ENCODE assay signal across 1 cellular context in the genomic region with DNA sequence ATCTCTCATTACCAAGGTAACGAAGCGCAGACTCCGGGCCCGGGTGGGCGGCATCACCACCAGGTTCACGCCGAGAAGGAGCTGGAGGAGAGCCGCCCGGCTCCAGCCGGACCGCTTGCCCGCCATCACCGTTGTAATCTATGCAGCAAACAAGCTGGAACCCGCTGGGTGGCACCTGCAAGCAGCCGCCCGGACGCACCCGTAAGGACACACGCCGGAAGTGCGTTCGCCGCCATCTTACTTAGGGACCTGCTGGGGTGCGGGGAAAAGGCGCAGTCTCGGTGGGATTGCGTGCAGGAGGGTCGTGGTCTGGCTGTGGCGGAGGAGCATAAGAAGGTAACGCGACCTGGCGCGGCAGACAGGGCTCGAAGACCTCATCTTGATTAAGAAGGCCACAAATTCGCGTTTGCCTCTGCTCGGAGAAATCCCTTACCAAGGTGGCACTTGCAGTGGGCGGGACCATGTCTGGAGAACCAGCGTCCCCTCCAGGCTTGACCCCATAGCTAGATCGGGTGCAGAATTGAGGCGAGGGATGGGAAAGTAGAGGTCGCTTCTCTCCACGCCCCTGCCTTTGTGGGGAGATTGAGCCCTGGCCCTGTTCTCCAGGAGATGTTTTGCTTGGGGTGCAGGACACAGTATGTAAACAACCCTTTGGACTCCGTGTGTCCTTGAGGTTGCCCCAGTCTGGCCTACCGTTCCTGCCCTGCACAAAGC.
TF ChIP-seq lines count a peak whose summit lies in the region.

A gene with protein sequence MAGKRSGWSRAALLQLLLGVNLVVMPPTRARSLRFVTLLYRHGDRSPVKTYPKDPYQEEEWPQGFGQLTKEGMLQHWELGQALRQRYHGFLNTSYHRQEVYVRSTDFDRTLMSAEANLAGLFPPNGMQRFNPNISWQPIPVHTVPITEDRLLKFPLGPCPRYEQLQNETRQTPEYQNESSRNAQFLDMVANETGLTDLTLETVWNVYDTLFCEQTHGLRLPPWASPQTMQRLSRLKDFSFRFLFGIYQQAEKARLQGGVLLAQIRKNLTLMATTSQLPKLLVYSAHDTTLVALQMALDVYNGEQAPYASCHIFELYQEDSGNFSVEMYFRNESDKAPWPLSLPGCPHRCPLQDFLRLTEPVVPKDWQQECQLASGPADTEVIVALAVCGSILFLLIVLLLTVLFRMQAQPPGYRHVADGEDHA (minus strand): TSS at position 151 of the 714 bp plus-strand sequence. CDS start 25 bp downstream, at position 126.

TF ChIP-seq in K562, 482 proteins besides CTCF, POLR2A, EP300 and RAD21 (continued from another document and continues in another):
- TF ChIP-seq, protein P1, sequence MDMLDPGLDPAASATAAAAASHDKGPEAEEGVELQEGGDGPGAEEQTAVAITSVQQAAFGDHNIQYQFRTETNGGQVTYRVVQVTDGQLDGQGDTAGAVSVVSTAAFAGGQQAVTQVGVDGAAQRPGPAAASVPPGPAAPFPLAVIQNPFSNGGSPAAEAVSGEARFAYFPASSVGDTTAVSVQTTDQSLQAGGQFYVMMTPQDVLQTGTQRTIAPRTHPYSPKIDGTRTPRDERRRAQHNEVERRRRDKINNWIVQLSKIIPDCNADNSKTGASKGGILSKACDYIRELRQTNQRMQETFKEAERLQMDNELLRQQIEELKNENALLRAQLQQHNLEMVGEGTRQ (CRISPR knock-in tag; IDR thresholded peaks at IDR 0.05), result no peak
- 0 out of 2 replicates have a peak, but pooled peaks have one; percentile 80 for TF ChIP-seq NFATC3 (IDR thresholded peaks at IDR 0.05)
- TF ChIP-seq NFE2L1 (tag; IDR thresholded peaks at IDR 0.05; ENCODE audit: borderline replicate concordance, low read depth), result no peak
- no peak for TF ChIP-seq SMAD2 (IDR thresholded peaks at IDR 0.05; ENCODE audit: low read depth, low read length)
- no peak for TF ChIP-seq ARID2 (IDR thresholded peaks at IDR 0.05)
- peak; percentile 47; the same call in 1 of the 2 replicates for TF ChIP-seq STAT5A (IDR thresholded peaks at IDR 0.05; ENCODE audit: borderline replicate concordance, low read length)
- TF ChIP-seq, protein P2, sequence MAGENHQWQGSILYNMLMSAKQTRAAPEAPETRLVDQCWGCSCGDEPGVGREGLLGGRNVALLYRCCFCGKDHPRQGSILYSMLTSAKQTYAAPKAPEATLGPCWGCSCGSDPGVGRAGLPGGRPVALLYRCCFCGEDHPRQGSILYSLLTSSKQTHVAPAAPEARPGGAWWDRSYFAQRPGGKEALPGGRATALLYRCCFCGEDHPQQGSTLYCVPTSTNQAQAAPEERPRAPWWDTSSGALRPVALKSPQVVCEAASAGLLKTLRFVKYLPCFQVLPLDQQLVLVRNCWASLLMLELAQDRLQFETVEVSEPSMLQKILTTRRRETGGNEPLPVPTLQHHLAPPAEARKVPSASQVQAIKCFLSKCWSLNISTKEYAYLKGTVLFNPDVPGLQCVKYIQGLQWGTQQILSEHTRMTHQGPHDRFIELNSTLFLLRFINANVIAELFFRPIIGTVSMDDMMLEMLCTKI (IDR thresholded peaks at IDR 0.05; ENCODE audit: partially characterized antibody), result no peak
- TF ChIP-seq, protein P3, sequence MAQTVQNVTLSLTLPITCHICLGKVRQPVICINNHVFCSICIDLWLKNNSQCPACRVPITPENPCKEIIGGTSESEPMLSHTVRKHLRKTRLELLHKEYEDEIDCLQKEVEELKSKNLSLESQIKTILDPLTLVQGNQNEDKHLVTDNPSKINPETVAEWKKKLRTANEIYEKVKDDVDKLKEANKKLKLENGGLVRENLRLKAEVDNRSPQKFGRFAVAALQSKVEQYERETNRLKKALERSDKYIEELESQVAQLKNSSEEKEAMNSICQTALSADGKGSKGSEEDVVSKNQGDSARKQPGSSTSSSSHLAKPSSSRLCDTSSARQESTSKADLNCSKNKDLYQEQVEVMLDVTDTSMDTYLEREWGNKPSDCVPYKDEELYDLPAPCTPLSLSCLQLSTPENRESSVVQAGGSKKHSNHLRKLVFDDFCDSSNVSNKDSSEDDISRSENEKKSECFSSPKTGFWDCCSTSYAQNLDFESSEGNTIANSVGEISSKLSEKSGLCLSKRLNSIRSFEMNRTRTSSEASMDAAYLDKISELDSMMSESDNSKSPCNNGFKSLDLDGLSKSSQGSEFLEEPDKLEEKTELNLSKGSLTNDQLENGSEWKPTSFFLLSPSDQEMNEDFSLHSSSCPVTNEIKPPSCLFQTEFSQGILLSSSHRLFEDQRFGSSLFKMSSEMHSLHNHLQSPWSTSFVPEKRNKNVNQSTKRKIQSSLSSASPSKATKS (CRISPR knock-in tag; IDR thresholded peaks at IDR 0.05), result no peak
- TF ChIP-seq, protein P4, sequence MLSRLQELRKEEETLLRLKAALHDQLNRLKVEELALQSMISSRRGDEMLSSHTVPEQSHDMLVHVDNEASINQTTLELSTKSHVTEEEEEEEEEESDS (CRISPR knock-in tag; IDR thresholded peaks at IDR 0.05), result no peak
- TF ChIP-seq, protein P5, sequence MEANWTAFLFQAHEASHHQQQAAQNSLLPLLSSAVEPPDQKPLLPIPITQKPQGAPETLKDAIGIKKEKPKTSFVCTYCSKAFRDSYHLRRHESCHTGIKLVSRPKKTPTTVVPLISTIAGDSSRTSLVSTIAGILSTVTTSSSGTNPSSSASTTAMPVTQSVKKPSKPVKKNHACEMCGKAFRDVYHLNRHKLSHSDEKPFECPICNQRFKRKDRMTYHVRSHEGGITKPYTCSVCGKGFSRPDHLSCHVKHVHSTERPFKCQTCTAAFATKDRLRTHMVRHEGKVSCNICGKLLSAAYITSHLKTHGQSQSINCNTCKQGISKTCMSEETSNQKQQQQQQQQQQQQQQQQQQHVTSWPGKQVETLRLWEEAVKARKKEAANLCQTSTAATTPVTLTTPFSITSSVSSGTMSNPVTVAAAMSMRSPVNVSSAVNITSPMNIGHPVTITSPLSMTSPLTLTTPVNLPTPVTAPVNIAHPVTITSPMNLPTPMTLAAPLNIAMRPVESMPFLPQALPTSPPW (CRISPR knock-in tag; IDR thresholded peaks at IDR 0.05), result peak; percentile 60
- peak; percentile 74 for TF ChIP-seq ZKSCAN1 (IDR thresholded peaks at IDR 0.05; ENCODE audit: low read depth, low read length)
- TF ChIP-seq, protein P6, sequence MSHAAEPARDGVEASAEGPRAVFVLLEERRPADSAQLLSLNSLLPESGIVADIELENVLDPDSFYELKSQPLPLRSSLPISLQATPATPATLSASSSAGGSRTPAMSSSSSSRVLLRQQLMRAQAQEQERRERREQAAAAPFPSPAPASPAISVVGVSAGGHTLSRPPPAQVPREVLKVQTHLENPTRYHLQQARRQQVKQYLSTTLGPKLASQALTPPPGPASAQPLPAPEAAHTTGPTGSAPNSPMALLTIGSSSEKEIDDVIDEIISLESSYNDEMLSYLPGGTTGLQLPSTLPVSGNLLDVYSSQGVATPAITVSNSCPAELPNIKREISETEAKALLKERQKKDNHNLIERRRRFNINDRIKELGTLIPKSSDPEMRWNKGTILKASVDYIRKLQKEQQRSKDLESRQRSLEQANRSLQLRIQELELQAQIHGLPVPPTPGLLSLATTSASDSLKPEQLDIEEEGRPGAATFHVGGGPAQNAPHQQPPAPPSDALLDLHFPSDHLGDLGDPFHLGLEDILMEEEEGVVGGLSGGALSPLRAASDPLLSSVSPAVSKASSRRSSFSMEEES (CRISPR knock-in tag; IDR thresholded peaks at IDR 0.05), result no peak
- no peak for TF ChIP-seq TEAD2 (tag; IDR thresholded peaks at IDR 0.05)
- TF ChIP-seq, protein P7, sequence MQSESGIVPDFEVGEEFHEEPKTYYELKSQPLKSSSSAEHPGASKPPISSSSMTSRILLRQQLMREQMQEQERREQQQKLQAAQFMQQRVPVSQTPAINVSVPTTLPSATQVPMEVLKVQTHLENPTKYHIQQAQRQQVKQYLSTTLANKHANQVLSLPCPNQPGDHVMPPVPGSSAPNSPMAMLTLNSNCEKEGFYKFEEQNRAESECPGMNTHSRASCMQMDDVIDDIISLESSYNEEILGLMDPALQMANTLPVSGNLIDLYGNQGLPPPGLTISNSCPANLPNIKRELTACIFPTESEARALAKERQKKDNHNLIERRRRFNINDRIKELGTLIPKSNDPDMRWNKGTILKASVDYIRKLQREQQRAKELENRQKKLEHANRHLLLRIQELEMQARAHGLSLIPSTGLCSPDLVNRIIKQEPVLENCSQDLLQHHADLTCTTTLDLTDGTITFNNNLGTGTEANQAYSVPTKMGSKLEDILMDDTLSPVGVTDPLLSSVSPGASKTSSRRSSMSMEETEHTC (IDR thresholded peaks at IDR 0.05), result no peak
- no peak for TF ChIP-seq ZNF699 (CRISPR knock-in tag; IDR thresholded peaks at IDR 0.05; ENCODE audit: insufficient replicate concordance)
- TF ChIP-seq FOXP1 (CRISPR knock-in tag; IDR thresholded peaks at IDR 0.05), result peak; percentile 82
- TF ChIP-seq TRIM28 (IDR thresholded peaks at IDR 0.05), result peak; percentile 77; the same call in 1 of the 2 replicates
- TF ChIP-seq EHMT2 (IDR thresholded peaks at IDR 0.05), result peak; percentile 77; the same call in 1 of the 2 replicates
- peak; percentile 91 for TF ChIP-seq NEUROD1 (IDR thresholded peaks at IDR 0.05; ENCODE audit: borderline replicate concordance, low read depth, low read length, partially characterized antibody)
- peak; percentile 54 for TF ChIP-seq EGR1 (conservative IDR thresholded peaks at IDR 0.05)
- TF ChIP-seq ZNF253 (CRISPR knock-in tag; conservative IDR thresholded peaks at IDR 0.05), result no peak
- no peak for TF ChIP-seq ZFP30 (CRISPR knock-in tag; IDR thresholded peaks at IDR 0.05; ENCODE audit: borderline replicate concordance)
- peak; percentile 66 for TF ChIP-seq KLF13 (tag; IDR thresholded peaks at IDR 0.05; ENCODE audit: borderline replicate concordance, low read depth)
- TF ChIP-seq, protein P8, sequence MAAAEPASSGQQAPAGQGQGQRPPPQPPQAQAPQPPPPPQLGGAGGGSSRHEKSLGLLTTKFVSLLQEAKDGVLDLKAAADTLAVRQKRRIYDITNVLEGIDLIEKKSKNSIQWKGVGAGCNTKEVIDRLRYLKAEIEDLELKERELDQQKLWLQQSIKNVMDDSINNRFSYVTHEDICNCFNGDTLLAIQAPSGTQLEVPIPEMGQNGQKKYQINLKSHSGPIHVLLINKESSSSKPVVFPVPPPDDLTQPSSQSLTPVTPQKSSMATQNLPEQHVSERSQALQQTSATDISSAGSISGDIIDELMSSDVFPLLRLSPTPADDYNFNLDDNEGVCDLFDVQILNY (CRISPR knock-in tag; IDR thresholded peaks at IDR 0.05), result no peak
- TF ChIP-seq HIVEP1 (CRISPR knock-in tag; IDR thresholded peaks at IDR 0.05), result no peak
- TF ChIP-seq, protein P9, sequence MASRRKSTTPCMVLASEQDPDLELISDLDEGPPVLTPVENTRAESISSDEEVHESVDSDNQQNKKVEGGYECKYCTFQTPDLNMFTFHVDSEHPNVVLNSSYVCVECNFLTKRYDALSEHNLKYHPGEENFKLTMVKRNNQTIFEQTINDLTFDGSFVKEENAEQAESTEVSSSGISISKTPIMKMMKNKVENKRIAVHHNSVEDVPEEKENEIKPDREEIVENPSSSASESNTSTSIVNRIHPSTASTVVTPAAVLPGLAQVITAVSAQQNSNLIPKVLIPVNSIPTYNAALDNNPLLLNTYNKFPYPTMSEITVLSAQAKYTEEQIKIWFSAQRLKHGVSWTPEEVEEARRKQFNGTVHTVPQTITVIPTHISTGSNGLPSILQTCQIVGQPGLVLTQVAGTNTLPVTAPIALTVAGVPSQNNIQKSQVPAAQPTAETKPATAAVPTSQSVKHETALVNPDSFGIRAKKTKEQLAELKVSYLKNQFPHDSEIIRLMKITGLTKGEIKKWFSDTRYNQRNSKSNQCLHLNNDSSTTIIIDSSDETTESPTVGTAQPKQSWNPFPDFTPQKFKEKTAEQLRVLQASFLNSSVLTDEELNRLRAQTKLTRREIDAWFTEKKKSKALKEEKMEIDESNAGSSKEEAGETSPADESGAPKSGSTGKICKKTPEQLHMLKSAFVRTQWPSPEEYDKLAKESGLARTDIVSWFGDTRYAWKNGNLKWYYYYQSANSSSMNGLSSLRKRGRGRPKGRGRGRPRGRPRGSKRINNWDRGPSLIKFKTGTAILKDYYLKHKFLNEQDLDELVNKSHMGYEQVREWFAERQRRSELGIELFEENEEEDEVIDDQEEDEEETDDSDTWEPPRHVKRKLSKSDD (conservative IDR thresholded peaks at IDR 0.05; ENCODE audit: low read length), result peak; percentile 90
- TF ChIP-seq HLTF (IDR thresholded peaks at IDR 0.05), result peak; percentile 90; the same call in 1 of the 2 replicates
- TF ChIP-seq ZZZ3 (IDR thresholded peaks at IDR 0.05), result 0 out of 2 replicates have a peak, but pooled peaks have one; percentile 67
- TF ChIP-seq ILF3 (IDR thresholded peaks at IDR 0.05; ENCODE audit: borderline replicate concordance), result 0 out of 2 replicates have a peak, but pooled peaks have one; percentile 51
- peak; percentile 92 for TF ChIP-seq FIP1L1 (IDR thresholded peaks at IDR 0.05; ENCODE audit: low read depth, low read length, poor library complexity, severe bottlenecking)
- peak; percentile 90; the same call in 1 of the 2 replicates for TF ChIP-seq ZC3H11A (IDR thresholded peaks at IDR 0.05; ENCODE audit: low read depth, low read length)
- peak; percentile 94 for TF ChIP-seq ZNF197 (CRISPR knock-in tag; IDR thresholded peaks at IDR 0.05; ENCODE audit: low read depth)
- TF ChIP-seq MEF2D (tag; conservative IDR thresholded peaks at IDR 0.05; ENCODE audit: low read depth), result peak; percentile 83; the same call in 1 of the 2 replicates
- peak; percentile 14; the same call in 1 of the 2 replicates for TF ChIP-seq CC2D1A (IDR thresholded peaks at IDR 0.05)
- TF ChIP-seq ZNF584 (CRISPR knock-in tag; IDR thresholded peaks at IDR 0.05; ENCODE audit: low read depth), result 0 out of 2 replicates have a peak, but pooled peaks have one; percentile 82
- no peak for TF ChIP-seq ELF4 (CRISPR knock-in tag; IDR thresholded peaks at IDR 0.05)
- 0 out of 2 replicates have a peak, but pooled peaks have one; percentile 33 for TF ChIP-seq MEF2A (IDR thresholded peaks at IDR 0.05; ENCODE audit: control insufficient read depth, low read depth, low read length)
- no peak for TF ChIP-seq CBX8 (IDR thresholded peaks at IDR 0.05; ENCODE audit: borderline replicate concordance, extremely low read depth, low read depth, low read length, poor library complexity, severe bottlenecking)
- 0 out of 2 replicates have a peak, but pooled peaks have one; percentile 72 for TF ChIP-seq NBN (IDR thresholded peaks at IDR 0.05; ENCODE audit: low read depth)
- TF ChIP-seq, protein P10, sequence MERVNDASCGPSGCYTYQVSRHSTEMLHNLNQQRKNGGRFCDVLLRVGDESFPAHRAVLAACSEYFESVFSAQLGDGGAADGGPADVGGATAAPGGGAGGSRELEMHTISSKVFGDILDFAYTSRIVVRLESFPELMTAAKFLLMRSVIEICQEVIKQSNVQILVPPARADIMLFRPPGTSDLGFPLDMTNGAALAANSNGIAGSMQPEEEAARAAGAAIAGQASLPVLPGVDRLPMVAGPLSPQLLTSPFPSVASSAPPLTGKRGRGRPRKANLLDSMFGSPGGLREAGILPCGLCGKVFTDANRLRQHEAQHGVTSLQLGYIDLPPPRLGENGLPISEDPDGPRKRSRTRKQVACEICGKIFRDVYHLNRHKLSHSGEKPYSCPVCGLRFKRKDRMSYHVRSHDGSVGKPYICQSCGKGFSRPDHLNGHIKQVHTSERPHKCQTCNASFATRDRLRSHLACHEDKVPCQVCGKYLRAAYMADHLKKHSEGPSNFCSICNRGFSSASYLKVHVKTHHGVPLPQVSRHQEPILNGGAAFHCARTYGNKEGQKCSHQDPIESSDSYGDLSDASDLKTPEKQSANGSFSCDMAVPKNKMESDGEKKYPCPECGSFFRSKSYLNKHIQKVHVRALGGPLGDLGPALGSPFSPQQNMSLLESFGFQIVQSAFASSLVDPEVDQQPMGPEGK (CRISPR knock-in tag; IDR thresholded peaks at IDR 0.05; ENCODE audit: borderline replicate concordance), result 0 out of 2 replicates have a peak, but pooled peaks have one; percentile 62
- peak in 1 of 2 experiments; percentile 44; a peak in 1 of 4 replicates for TF ChIP-seq RCOR1 (IDR thresholded peaks at IDR 0.05; ENCODE audit: borderline replicate concordance in 1 of 2, low read depth in 2 of 2, low read length in 2 of 2)
- peak in 1 of 2 experiments; percentile 64; a peak in 1 of 4 replicates for TF ChIP-seq NONO (IDR thresholded peaks at IDR 0.05; ENCODE audit: low read depth in 2 of 2, low read length in 1 of 2)
- TF ChIP-seq GABPB1 (CRISPR knock-in tag; IDR thresholded peaks at IDR 0.05), result peak; percentile 100
